ENCODE assay signal across 11 cellular contexts in genomic region chr18:55376387-55376786, GRCh38.
A peak's percentile ranks its signal among the peaks of the same experiment; 100 is the strongest.
DNase-seq lines count a peak whose midpoint lies in the region; ATAC-seq lines count a peak whose summit lies in the region.
"Had no signal": no experiment of that assay in that cellular context is flagged by ENCODE, and none has a peak within 500 bp of the region (broad histone marks: within the 10 kb centered on the region; RNA-seq: fewer than 3 reads in every experiment).

No MANE protein-coding gene starts in this region.

- H3K4me1 Mint-ChIP-seq in stimulated activated effector memory CD8-positive, alpha-beta T cell treated with anti-CD3 and anti-CD28 coated beads, Interleukin-12 subunit alpha, Interleukin-12 subunit beta, amount 100 ng/mL, for 72 hours = no peaks in the 10 kb centered on the region
- H3K4me1 Mint-ChIP-seq in activated T-helper 2 cell treated with anti-CD3 and anti-CD28 coated beads, Interferon-gamma antibody, Interleukin-2, Interleukin-4, amounts not matched to agents 10 μg/mL and 5 μg/mL and 100 μg/mL, durations not matched to agents 14 hours and 24 hours and 36 hours (ENCODE audit: low read depth) = peaks cover 5% of the 10 kb centered on the region
- no peaks in the 10 kb centered on the region for H3K4me1 Mint-ChIP-seq in CD8-positive, alpha-beta memory T cell

- H3K27me3 Mint-ChIP-seq in activated T-helper 2 cell treated with anti-CD3 and anti-CD28 coated beads, Interferon-gamma antibody, Interleukin-2, Interleukin-4, amounts not matched to agents 10 μg/mL and 5 μg/mL and 100 μg/mL, durations not matched to agents 14 hours and 24 hours and 36 hours (ENCODE audit: low read depth) = no peaks in the 10 kb centered on the region
- H3K27me3 Mint-ChIP-seq in CD8-positive, alpha-beta memory T cell = peaks cover 0 to 3% of the 10 kb centered on the region in 2 donors

- intact Hi-C loops in activated T-helper 2 cell treated with anti-CD3 and anti-CD28 coated beads, Interferon-gamma antibody, Interleukin-2, Interleukin-4, amounts not matched to agents 10 μg/mL and 5 μg/mL and 100 μg/mL, durations not matched to agents 14 hours and 24 hours and 36 hours (cut with micrococcal nuclease) = no loop called here

- H3K27ac Mint-ChIP-seq in stimulated activated effector memory CD8-positive, alpha-beta T cell treated with anti-CD3 and anti-CD28 coated beads, Interleukin-12 subunit alpha, Interleukin-12 subunit beta, amount 100 ng/mL, for 72 hours = no peak overlapping the region
- no peak overlapping the region for H3K27ac Mint-ChIP-seq in activated T-helper 2 cell treated with anti-CD3 and anti-CD28 coated beads, Interferon-gamma antibody, Interleukin-2, Interleukin-4, amounts not matched to agents 10 μg/mL and 5 μg/mL and 100 μg/mL, durations not matched to agents 14 hours and 24 hours and 36 hours
- no peak overlapping the region for H3K27ac Mint-ChIP-seq in CD8-positive, alpha-beta memory T cell

- POLR2A ChIA-PET in CD8-positive, alpha-beta memory T cell (lab: Charles Lee) = no interaction called here

- no peak overlapping the region for H3K4me3 Mint-ChIP-seq in stimulated activated effector memory CD8-positive, alpha-beta T cell treated with anti-CD3 and anti-CD28 coated beads, Interleukin-12 subunit alpha, Interleukin-12 subunit beta, amount 100 ng/mL, for 72 hours
- H3K4me3 Mint-ChIP-seq in activated T-helper 2 cell treated with anti-CD3 and anti-CD28 coated beads, Interferon-gamma antibody, Interleukin-2, Interleukin-4, amounts not matched to agents 10 μg/mL and 5 μg/mL and 100 μg/mL, durations not matched to agents 14 hours and 24 hours and 36 hours (ENCODE audit: low read depth) = no peak overlapping the region
- H3K4me3 Mint-ChIP-seq in CD8-positive, alpha-beta memory T cell = no peak overlapping the region

- peaks cover 7% of the 10 kb centered on the region for H3K9me3 Mint-ChIP-seq in stimulated activated effector memory CD8-positive, alpha-beta T cell treated with anti-CD3 and anti-CD28 coated beads, Interleukin-12 subunit alpha, Interleukin-12 subunit beta, amount 100 ng/mL, for 72 hours
- peaks cover 4% of the 10 kb centered on the region for H3K9me3 Mint-ChIP-seq in activated T-helper 2 cell treated with anti-CD3 and anti-CD28 coated beads, Interferon-gamma antibody, Interleukin-2, Interleukin-4, amounts not matched to agents 10 μg/mL and 5 μg/mL and 100 μg/mL, durations not matched to agents 14 hours and 24 hours and 36 hours
- H3K9me3 Mint-ChIP-seq in CD8-positive, alpha-beta memory T cell = peaks cover 3 to 8% (median 5%) of the 10 kb centered on the region in 5 donors

- CTCF ChIA-PET in CD8-positive, alpha-beta memory T cell (lab: Charles Lee) = no interaction called here

- no peaks in the 10 kb centered on the region for H3K36me3 ChIP-seq in CD8-positive, alpha-beta memory T cell (ENCODE audit: insufficient read depth, low read length)

- H3K36me3 Mint-ChIP-seq in stimulated activated effector memory CD8-positive, alpha-beta T cell treated with anti-CD3 and anti-CD28 coated beads, Interleukin-12 subunit alpha, Interleukin-12 subunit beta, amount 100 ng/mL, for 72 hours = no peaks in the 10 kb centered on the region
- H3K36me3 Mint-ChIP-seq in activated T-helper 2 cell treated with anti-CD3 and anti-CD28 coated beads, Interferon-gamma antibody, Interleukin-2, Interleukin-4, amounts not matched to agents 10 μg/mL and 5 μg/mL and 100 μg/mL, durations not matched to agents 14 hours and 24 hours and 36 hours (ENCODE audit: low read depth) = no peaks in the 10 kb centered on the region
- H3K36me3 Mint-ChIP-seq in CD8-positive, alpha-beta memory T cell = no peaks in the 10 kb centered on the region

- peak; percentile 9 for DNase-seq in SIG-M5 treated with dmso at 0.1 percent for 504 hours (lab: John Stamatoyannopoulos, UW; ENCODE audit: unreplicated experiment)
- DNase-seq in SIG-M5 (lab: John Stamatoyannopoulos, UW) = no peak
- DNase-seq in stimulated activated effector memory CD8-positive, alpha-beta T cell treated with anti-CD3 and anti-CD28 coated beads, Interleukin-12 subunit alpha, Interleukin-12 subunit beta, amount 100 ng/mL, for 72 hours (ENCODE audit: low spot score in 2 of 2) = no peak
- no peak for DNase-seq in D341Med (ENCODE audit: low spot score)
- DNase-seq in activated T-helper 2 cell treated with anti-CD3 and anti-CD28 coated beads, Interferon-gamma antibody, Interleukin-2, Interleukin-4, amounts not matched to agents 10 μg/mL and 5 μg/mL and 100 μg/mL, durations not matched to agents 14 hours and 24 hours and 36 hours (ENCODE audit: low spot score) = no peak
- DNase-seq in CD8-positive, alpha-beta memory T cell = no peak
- DNase-seq: central memory CD4-positive, alpha-beta T cell; left ventricle myocardium superior; NCI-H510A had no signal

- peak; percentile 91 for ATAC-seq in GM21786 (IDR thresholded peaks at IDR 0.05; ENCODE audit: unreplicated experiment)
- ATAC-seq in HG03378 (IDR thresholded peaks at IDR 0.05; ENCODE audit: unreplicated experiment) = peak; percentile 99
- ATAC-seq in stimulated activated effector memory CD8-positive, alpha-beta T cell treated with anti-CD3 and anti-CD28 coated beads, Interleukin-12 subunit alpha, Interleukin-12 subunit beta, amount 100 ng/mL, for 72 hours = peak; percentile 47
- ATAC-seq: left ventricle myocardium superior had no signal

- H3K4me3 ChIP-seq in CD8-positive, alpha-beta memory T cell (ENCODE audit: low read length) = no peak overlapping the region

- no peak overlapping the region for H3K27ac ChIP-seq in CD8-positive, alpha-beta memory T cell (ENCODE audit: low read depth, low read length)

- no peaks in the 10 kb centered on the region for H3K4me1 ChIP-seq in CD8-positive, alpha-beta memory T cell (ENCODE audit: insufficient read depth, low read length)

- no peaks in the 10 kb centered on the region for H3K9me3 ChIP-seq in CD8-positive, alpha-beta memory T cell (ENCODE audit: low read length)

- H3K27me3 ChIP-seq in CD8-positive, alpha-beta memory T cell (ENCODE audit: insufficient read depth, low read length, poor library complexity, severe bottlenecking) = no peaks in the 10 kb centered on the region

Comparison
In these comparisons a context has a peak if more than half of its experiments do, and no peak if none do; other contexts are left out.
1. ATAC-seq: peak in every context shown above with its lines; median percentile 99 in HG03378; 91 in GM21786; 47 in stimulated activated effector memory CD8-positive, alpha-beta T cell treated with anti-CD3 and anti-CD28 coated beads, Interleukin-12 subunit alpha, Interleukin-12 subunit beta, amount 100 ng/mL, for 72 hours.